In genomic region chr10:121596668-121597503, GRCh38 we compare ENCODE assay signal across 1 cellular context.
TF ChIP-seq lines count a peak whose summit lies in the region.

No MANE protein-coding gene starts in this region.

TF ChIP-seq in H1, 55 proteins besides CTCF, POLR2A, EP300 and RAD21 (continued from another document):
- TF ChIP-seq, protein P1, sequence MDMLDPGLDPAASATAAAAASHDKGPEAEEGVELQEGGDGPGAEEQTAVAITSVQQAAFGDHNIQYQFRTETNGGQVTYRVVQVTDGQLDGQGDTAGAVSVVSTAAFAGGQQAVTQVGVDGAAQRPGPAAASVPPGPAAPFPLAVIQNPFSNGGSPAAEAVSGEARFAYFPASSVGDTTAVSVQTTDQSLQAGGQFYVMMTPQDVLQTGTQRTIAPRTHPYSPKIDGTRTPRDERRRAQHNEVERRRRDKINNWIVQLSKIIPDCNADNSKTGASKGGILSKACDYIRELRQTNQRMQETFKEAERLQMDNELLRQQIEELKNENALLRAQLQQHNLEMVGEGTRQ (IDR thresholded peaks at IDR 0.05; ENCODE audit: low read length): no peak
- no peak for TF ChIP-seq CBX8 (IDR thresholded peaks at IDR 0.05; ENCODE audit: borderline replicate concordance, low read depth, low read length)
- peak; percentile 87 for TF ChIP-seq CHD7 (IDR thresholded peaks at IDR 0.05; ENCODE audit: insufficient replicate concordance, low read length)
- TF ChIP-seq KDM1A (IDR thresholded peaks at IDR 0.05; ENCODE audit: borderline replicate concordance, low read length): no peak
- TF ChIP-seq TCF12 (IDR thresholded peaks at IDR 0.05; ENCODE audit: low read depth, low read length): peak; percentile 62; the same call in 1 of the 2 replicates
- TF ChIP-seq TAF1 (IDR thresholded peaks at IDR 0.05; ENCODE audit: low read depth, low read length): peak; percentile 78
- TF ChIP-seq CBX5 (IDR thresholded peaks at IDR 0.05; ENCODE audit: low read depth, low read length): no peak
- TF ChIP-seq SIX5 (IDR thresholded peaks at IDR 0.05; ENCODE audit: low read depth, low read length): no peak
- TF ChIP-seq POU5F1 (IDR thresholded peaks at IDR 0.05; ENCODE audit: low read depth, low read length): peak; percentile 49; the same call in 1 of the 2 replicates
- no peak for TF ChIP-seq CHD1 (IDR thresholded peaks at IDR 0.05; ENCODE audit: low read depth, low read length)
- peak; percentile 10 for TF ChIP-seq KDM4A (IDR thresholded peaks at IDR 0.05; ENCODE audit: low read depth, low read length, severe bottlenecking)
- no peak for TF ChIP-seq CEBPB (IDR thresholded peaks at IDR 0.05; ENCODE audit: low read depth, low read length)
- TF ChIP-seq RNF2 (IDR thresholded peaks at IDR 0.05; ENCODE audit: borderline replicate concordance, low read depth, low read length, missing control alignments, poor library complexity, severe bottlenecking): no peak
- TF ChIP-seq TEAD4 (IDR thresholded peaks at IDR 0.05; ENCODE audit: low read depth, low read length): peak; percentile 90
- TF ChIP-seq HDAC2 (IDR thresholded peaks at IDR 0.05; ENCODE audit: borderline replicate concordance in 1 of 2, low read depth in 2 of 2, low read length in 2 of 2): peak in 1 of 2 experiments; percentile 37; a peak in 1 of 4 replicates
- TF ChIP-seq ASH2L (IDR thresholded peaks at IDR 0.05; ENCODE audit: low read length): peak; percentile 28
- TF ChIP-seq BCL11A (IDR thresholded peaks at IDR 0.05; ENCODE audit: low read depth in 2 of 2, low read length in 2 of 2): peak in 1 of 2 experiments; percentile 53
- TF ChIP-seq GABPA (IDR thresholded peaks at IDR 0.05; ENCODE audit: borderline replicate concordance, insufficient read depth, low read length): no peak
- TF ChIP-seq BRCA1 (IDR thresholded peaks at IDR 0.05; ENCODE audit: low read depth, low read length): no peak
- no peak for TF ChIP-seq CHD2 (IDR thresholded peaks at IDR 0.05; ENCODE audit: low read length)
- peak; percentile 86 for TF ChIP-seq NANOG (IDR thresholded peaks at IDR 0.05; ENCODE audit: insufficient read depth, low read depth, low read length, poor library complexity, severe bottlenecking)
- TF ChIP-seq TAF7 (optimal IDR thresholded peaks at IDR 0.05; ENCODE audit: borderline replicate concordance, low read depth, low read length): peak; percentile 84
- TF ChIP-seq PHF8 (conservative IDR thresholded peaks at IDR 0.05; ENCODE audit: low read depth, low read length): 0 out of 2 replicates have a peak, but pooled peaks have one; percentile 14
- no peak for TF ChIP-seq HDAC6 (IDR thresholded peaks at IDR 0.05; ENCODE audit: low read depth, low read length)
- TF ChIP-seq, protein P2, sequence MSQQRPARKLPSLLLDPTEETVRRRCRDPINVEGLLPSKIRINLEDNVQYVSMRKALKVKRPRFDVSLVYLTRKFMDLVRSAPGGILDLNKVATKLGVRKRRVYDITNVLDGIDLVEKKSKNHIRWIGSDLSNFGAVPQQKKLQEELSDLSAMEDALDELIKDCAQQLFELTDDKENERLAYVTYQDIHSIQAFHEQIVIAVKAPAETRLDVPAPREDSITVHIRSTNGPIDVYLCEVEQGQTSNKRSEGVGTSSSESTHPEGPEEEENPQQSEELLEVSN (IDR thresholded peaks at IDR 0.05): no peak
- no peak for TF ChIP-seq SUZ12 (IDR thresholded peaks at IDR 0.05; ENCODE audit: low read length)
- TF ChIP-seq POLR2AphosphoS5 (IDR thresholded peaks at IDR 0.05; ENCODE audit: low read depth, low read length): peak; percentile 75
- TF ChIP-seq RXRA (IDR thresholded peaks at IDR 0.05; ENCODE audit: insufficient read depth, low read depth, low read length): no peak
- peak in 1 of 2 experiments; percentile 17; a peak in 1 of 4 replicates for TF ChIP-seq SIN3A (conservative IDR thresholded peaks at IDR 0.05 in 1 of 2, IDR thresholded peaks at IDR 0.05 in 1 of 2; ENCODE audit: low read depth in 1 of 2, low read length in 2 of 2)
- no peak for TF ChIP-seq ZNF274 (IDR thresholded peaks at IDR 0.05; ENCODE audit: borderline replicate concordance, extremely low read depth, low read length)
- TF ChIP-seq MAFK (IDR thresholded peaks at IDR 0.05; ENCODE audit: low read depth, low read length): no peak
- no peak for TF ChIP-seq GTF2F1 (IDR thresholded peaks at IDR 0.05; ENCODE audit: borderline replicate concordance, low read depth, low read length)
- TF ChIP-seq TBP (IDR thresholded peaks at IDR 0.05; ENCODE audit: low read depth, low read length): peak; percentile 63
- TF ChIP-seq RFX5 (IDR thresholded peaks at IDR 0.05; ENCODE audit: borderline replicate concordance, low read depth, low read length): no peak
- TF ChIP-seq, protein P3, sequence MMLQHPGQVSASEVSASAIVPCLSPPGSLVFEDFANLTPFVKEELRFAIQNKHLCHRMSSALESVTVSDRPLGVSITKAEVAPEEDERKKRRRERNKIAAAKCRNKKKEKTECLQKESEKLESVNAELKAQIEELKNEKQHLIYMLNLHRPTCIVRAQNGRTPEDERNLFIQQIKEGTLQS (IDR thresholded peaks at IDR 0.05; ENCODE audit: insufficient read depth, low read depth, low read length): no peak
- TF ChIP-seq SP1 (IDR thresholded peaks at IDR 0.05; ENCODE audit: low read depth, low read length): peak; percentile 78
- no peak for TF ChIP-seq CTBP2 (IDR thresholded peaks at IDR 0.05; ENCODE audit: borderline replicate concordance, insufficient read depth, insufficient read length, low read length)
- peak; percentile 66; the same call in 1 of the 2 replicates for TF ChIP-seq YY1 (IDR thresholded peaks at IDR 0.05; ENCODE audit: low read depth, low read length)
